8 cellular contexts compared by ENCODE assay signal in the genomic region with DNA sequence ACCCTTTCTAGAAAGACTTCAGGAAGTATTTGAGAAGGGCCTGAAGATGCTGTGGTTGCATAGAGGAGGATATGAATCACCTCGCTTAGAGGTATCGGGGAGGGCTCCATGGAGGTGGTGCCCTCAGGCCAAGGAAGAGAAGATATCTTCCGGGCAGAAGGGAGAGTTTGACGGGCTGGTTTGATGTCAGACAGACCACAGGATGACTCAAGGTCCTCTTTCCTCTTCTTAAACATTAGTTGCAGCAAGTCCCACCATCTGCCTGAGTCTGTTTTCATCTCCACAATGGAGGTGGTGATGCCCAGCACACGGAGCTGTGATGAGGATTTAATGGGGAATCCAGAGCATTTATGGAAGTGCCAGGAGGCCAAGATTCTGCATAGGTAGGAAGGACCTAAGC. TPM values are rescaled to one million over a fixed set of nuclear protein-coding genes. Genes with fewer than 3 reads are reported as not detected.
DNase-seq lines count a peak whose midpoint lies in the region; ATAC-seq and TF ChIP-seq lines count a peak whose summit lies in the region.

No MANE protein-coding gene starts in this region.

- TF ChIP-seq CTCF in transverse colon (IDR thresholded peaks at IDR 0.05) (no peak), tibial nerve (IDR thresholded peaks at IDR 0.05) (no peak)

- peak in 1 of 3 donors; percentile 90 for DNase-seq in CD4-positive, CD25-positive, alpha-beta regulatory T cell
- peak; percentile 36 for DNase-seq in activated CD4-positive, CD25-positive, alpha-beta regulatory T cell treated with anti-CD3 and anti-CD28 coated beads, Interleukin-2, amount 50 U/mL, for 16 hours (ENCODE audit: low read depth, low spot score)
- DNase-seq in epithelial cell of prostate (ENCODE audit: low read depth, low spot score) (peak; percentile 65), transverse colon (no peak), amniotic stem cell (lab: John Stamatoyannopoulos, UW) (no peak), tibial nerve (ENCODE audit: low spot score in 2 of 2) (no peak)

- H3K27ac Mint-ChIP-seq in CD4-positive, CD25-positive, alpha-beta regulatory T cell: peak overlapping the region; percentile 85 to 97 (median 86)

- H3K4me1 Mint-ChIP-seq in CD4-positive, CD25-positive, alpha-beta regulatory T cell: peaks cover 25 to 64% (median 34%) of the 10 kb centered on the region in 4 donors

- TF ChIP-seq EP300 in transverse colon (IDR thresholded peaks at IDR 0.05; ENCODE audit: low read depth): no peak
- no peak for TF ChIP-seq EP300 in tibial nerve (IDR thresholded peaks at IDR 0.05)

- peak; percentile 96 for ATAC-seq in CD4-positive, CD25-positive, alpha-beta regulatory T cell (ENCODE audit: low read depth in 2 of 2)
- ATAC-seq in HG03159 (IDR thresholded peaks at IDR 0.05; ENCODE audit: unreplicated experiment) (peak; percentile 54), GM21515 (IDR thresholded peaks at IDR 0.05; ENCODE audit: unreplicated experiment) (no peak)

- 69% methylated on average over 5 of the region's 5 CpGs; no CpG with 5 or more reads in 1 of the 2 donors for WGBS in transverse colon (ENCODE audit: low coverage in 1 of 2), 2 donors
- 76 to 77% methylated on average over 5 of the region's 5 CpGs for WGBS in tibial nerve, 2 donors

- intact Hi-C loops in transverse colon (cut with DNase I; ENCODE audit: low total_unique reads): no loop called here

- H3K9me3 ChIP-seq in CD4-positive, CD25-positive, alpha-beta regulatory T cell (ENCODE audit: control insufficient read depth in 2 of 2, low read length in 2 of 2): no peaks in the 10 kb centered on the region
- H3K9me3 ChIP-seq in transverse colon (no peaks in the 10 kb centered on the region), tibial nerve (no peaks in the 10 kb centered on the region)

- H3K4me1 ChIP-seq in CD4-positive, CD25-positive, alpha-beta regulatory T cell (ENCODE audit: control insufficient read depth, insufficient read depth, low read length, poor library complexity, severe bottlenecking): peaks cover 38% of the 10 kb centered on the region
- no peaks in the 10 kb centered on the region for H3K4me1 ChIP-seq in transverse colon
- H3K4me1 ChIP-seq in tibial nerve: peaks cover 0 to 9% (median 0%) of the 10 kb centered on the region in 4 donors

- H3K36me3 ChIP-seq in CD4-positive, CD25-positive, alpha-beta regulatory T cell (ENCODE audit: control insufficient read depth, insufficient read depth, low read length): no peaks in the 10 kb centered on the region
- H3K36me3 ChIP-seq in transverse colon (no peaks in the 10 kb centered on the region), tibial nerve (no peaks in the 10 kb centered on the region)

- H3K27me3 Mint-ChIP-seq in CD4-positive, CD25-positive, alpha-beta regulatory T cell: no peaks in the 10 kb centered on the region

- H3K4me3 ChIP-seq in CD4-positive, CD25-positive, alpha-beta regulatory T cell (ENCODE audit: low read depth, low read length): no peak overlapping the region
- no peak overlapping the region for H3K4me3 ChIP-seq in transverse colon
- no peak overlapping the region for H3K4me3 ChIP-seq in tibial nerve

- no peaks in the 10 kb centered on the region for H3K27me3 ChIP-seq in CD4-positive, CD25-positive, alpha-beta regulatory T cell (ENCODE audit: control insufficient read depth, insufficient read depth, low read length)
- H3K27me3 ChIP-seq in transverse colon (no peaks in the 10 kb centered on the region), tibial nerve (peaks cover 0 to 16% of the 10 kb centered on the region in 2 donors)

- H3K9me3 Mint-ChIP-seq in CD4-positive, CD25-positive, alpha-beta regulatory T cell: no peaks in the 10 kb centered on the region

- H3K27ac ChIP-seq in CD4-positive, CD25-positive, alpha-beta regulatory T cell (ENCODE audit: insufficient read depth, low read length, poor library complexity, severe bottlenecking): no peak overlapping the region
- H3K27ac ChIP-seq in epithelial cell of prostate (peak overlapping the region; percentile 42), transverse colon (peak overlapping the region in 3 of 4 donors; percentile 9 to 34 (median 17)), tibial nerve (no peak overlapping the region)

- H3K36me3 Mint-ChIP-seq in CD4-positive, CD25-positive, alpha-beta regulatory T cell: no peaks in the 10 kb centered on the region

- TF ChIP-seq POLR2A in transverse colon (IDR thresholded peaks at IDR 0.05) (no peak), tibial nerve (IDR thresholded peaks at IDR 0.05) (no peak)

- in situ Hi-C loops in transverse colon (cut with MboI; ENCODE audit: low pct_ligation_motif_present in 1 of 4, low pct_unique_long_range_greater_than_20kb in 1 of 4, low sequenced_read_pairs in 3 of 4): no loop called here

- peak overlapping the region in 3 of 4 donors; percentile 18 to 72 (median 64) for H3K4me3 Mint-ChIP-seq in CD4-positive, CD25-positive, alpha-beta regulatory T cell

RNA-seq across cellular contexts. Expression of a gene that starts 25.1 kb away (rescaled TPM):
- total RNA-seq in CD4-positive, CD25-positive, alpha-beta regulatory T cell: 268 TPM
- polyA plus RNA-seq in CD4-positive, CD25-positive, alpha-beta regulatory T cell: 10 to 100 TPM; 12.0 to 23.3 (median 15.8) TPM
- 1 to 10 TPM; 1.5 to 4.8 (median 3.4) TPM for total RNA-seq in transverse colon
- total RNA-seq in tibial nerve: 1 to 10 TPM in 3 of 4 donors, under 1 TPM in 1; 0.22 to 3.3 (median 1.2) TPM

Comparison
In these comparisons a context has a peak if more than half of its experiments do, and no peak if none do; other contexts are left out.
1. DNase-seq: peak in activated CD4-positive, CD25-positive, alpha-beta regulatory T cell treated with anti-CD3 and anti-CD28 coated beads, Interleukin-2, amount 50 U/mL, for 16 hours (single experiment) and epithelial cell of prostate (single experiment); none in transverse colon (single experiment), amniotic stem cell (single experiment) and tibial nerve (0 of 2).
2. H3K27ac ChIP-seq: peak in epithelial cell of prostate (single experiment) and transverse colon (3 of 4); none in CD4-positive, CD25-positive, alpha-beta regulatory T cell (single experiment) and tibial nerve (0 of 4).
3. RNA of a gene that starts 25.1 kb away (total RNA-seq): 268 TPM in CD4-positive, CD25-positive, alpha-beta regulatory T cell (single experiment); 1.5 to 4.8 TPM in transverse colon and 0.22 to 3.3 TPM in tibial nerve; every median in the first group is over 10 times any median in the second.